36 cellular contexts compared by ENCODE assay signal in the genomic region with DNA sequence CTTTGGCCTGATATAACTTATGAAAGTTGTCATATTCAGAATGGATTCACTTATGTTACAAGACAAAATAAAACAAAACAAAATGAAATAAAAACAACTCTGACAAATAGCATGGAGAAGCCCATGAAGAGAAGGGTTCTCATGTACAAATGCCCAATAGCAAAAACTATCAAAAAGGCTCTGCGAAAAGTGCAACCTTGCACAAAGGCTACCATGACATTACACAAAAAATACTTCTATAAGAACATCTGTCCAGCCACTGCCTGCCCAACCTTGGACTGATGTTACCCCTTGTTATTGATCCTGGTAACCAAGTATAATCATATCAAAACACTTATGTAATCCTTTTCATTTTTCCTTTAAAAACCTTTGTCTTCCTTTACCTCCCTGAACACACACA.
DNase-seq lines count a peak whose midpoint lies in the region; ATAC-seq, FAIRE-seq and TF ChIP-seq lines count a peak whose summit lies in the region.
"Had no signal": no experiment of that assay in that cellular context is flagged by ENCODE, and none has a peak within 500 bp of the region (broad histone marks: within the 10 kb centered on the region; RNA-seq: fewer than 3 reads in every experiment).

No MANE protein-coding gene starts in this region.

- dilution Hi-C loops in IMR-90 (cut with HindIII; ENCODE audit: low sequenced_read_pairs, unreplicated experiment) = no loop called here

- H3K27me3 ChIP-seq in HepG2 (ENCODE audit: control insufficient read depth in 1 of 2, insufficient read depth in 2 of 2, low read length in 2 of 2) = no peaks in the 10 kb centered on the region
- no peaks in the 10 kb centered on the region for H3K27me3 ChIP-seq in right lobe of liver
- H3K27me3 ChIP-seq in IMR-90 (ENCODE audit: control insufficient read depth, insufficient read depth, low read length) = 0 out of 2 replicates have a peak, but pooled peaks cover 1% of the 10 kb centered on the region
- no peaks in the 10 kb centered on the region for H3K27me3 ChIP-seq in K562 (ENCODE audit: control insufficient read depth in 2 of 2, insufficient read depth in 2 of 2, low read length in 2 of 2)
- H3K27me3 ChIP-seq: BLaER1; BLaER1 treated with 17β-estradiol and CSF1 and Interleukin-3, amounts not matched to agents 10 nM and 100 nM had no signal

- no peaks in the 10 kb centered on the region for H3K36me3 Mint-ChIP-seq in activated CD4-positive, alpha-beta T cell treated with anti-CD3 and anti-CD28 coated beads, Interleukin-2, amount 10 ng/mL, durations not matched to agents 24 days and 14 days (ENCODE audit: low read depth)
- H3K36me3 Mint-ChIP-seq: CD14-positive monocyte; CD4-positive, alpha-beta memory T cell; CD4-positive, CD25-positive, alpha-beta regulatory T cell; CD8-positive, alpha-beta memory T cell; CD8-positive, alpha-beta T cell had no signal

- no peak overlapping the region for H2BK15ac ChIP-seq in IMR-90 (ENCODE audit: low read depth, low read length)

- no peak overlapping the region for H3K4ac ChIP-seq in IMR-90 (ENCODE audit: low read depth, low read length)

- H2AFZ ChIP-seq in HepG2 (ENCODE audit: low read length) (no peak overlapping the region), IMR-90 (replicated peaks; ENCODE audit: low read length, poor library complexity) (no peak overlapping the region), K562 (ENCODE audit: low read depth, low read length) (no peak overlapping the region)

- no peak overlapping the region for H3K4me3 ChIP-seq in HepG2 (replicated peaks in 1 of 3; ENCODE audit: insufficient read depth in 1 of 3, low read depth in 2 of 3, low read length in 3 of 3)
- no peak overlapping the region for H3K4me3 ChIP-seq in right lobe of liver
- H3K4me3 ChIP-seq in A549 = no peak overlapping the region
- H3K4me3 ChIP-seq in IMR-90 (ENCODE audit: insufficient read depth, low read depth, low read length) = no peak overlapping the region
- H3K4me3 ChIP-seq in K562 = no peak overlapping the region
- H3K4me3 ChIP-seq: BLaER1; BLaER1 treated with 17β-estradiol and CSF1 and Interleukin-3, amounts not matched to agents 10 nM and 100 nM had no signal

- intact Hi-C loops in HepG2 (cut with micrococcal nuclease; ENCODE audit: unreplicated experiment) = no loop called here
- intact Hi-C loops in right lobe of liver (cut with DNase I) = no loop called here
- intact Hi-C loops in IMR-90 (cut with micrococcal nuclease) = no loop called here
- intact Hi-C loops in K562 (cut with micrococcal nuclease) = no loop called here
- intact Hi-C loops in activated CD4-positive, alpha-beta T cell treated with anti-CD3 and anti-CD28 coated beads, Interleukin-2, amount 10 ng/mL, durations not matched to agents 24 days and 14 days (cut with micrococcal nuclease) = no loop called here

- no peaks in the 10 kb centered on the region for H4K20me1 ChIP-seq in HepG2 (ENCODE audit: insufficient read depth, low read length)
- no peaks in the 10 kb centered on the region for H4K20me1 ChIP-seq in IMR-90 (ENCODE audit: insufficient read depth, low read length)
- H4K20me1 ChIP-seq in K562 (replicated peaks; ENCODE audit: control insufficient read depth, insufficient read depth, low read length) = no peaks in the 10 kb centered on the region
- H4K20me1 ChIP-seq: BLaER1; BLaER1 treated with 17β-estradiol and CSF1 and Interleukin-3, amounts not matched to agents 10 nM and 100 nM had no signal

- H3K79me2 ChIP-seq in HepG2 (ENCODE audit: insufficient read depth, low read length) (no peaks in the 10 kb centered on the region), K562 (ENCODE audit: control insufficient read depth, insufficient read depth, low read length) (no peaks in the 10 kb centered on the region)

- H3K9me3 ChIP-seq in HepG2 (ENCODE audit: low read length) = no peaks in the 10 kb centered on the region
- no peaks in the 10 kb centered on the region for H3K9me3 ChIP-seq in right lobe of liver
- no peaks in the 10 kb centered on the region for H3K9me3 ChIP-seq in A549
- H3K9me3 ChIP-seq in IMR-90 (ENCODE audit: control insufficient read depth, insufficient read depth, low read length) = no peaks in the 10 kb centered on the region
- no peaks in the 10 kb centered on the region for H3K9me3 ChIP-seq in K562 (replicated peaks; ENCODE audit: control insufficient read depth, insufficient read depth, low read depth, low read length)
- H3K9me3 ChIP-seq: BE2C; BLaER1; BLaER1 treated with 17β-estradiol and CSF1 and Interleukin-3, amounts not matched to agents 10 nM and 100 nM; Caco-2 had no signal

- H3K27ac ChIP-seq in HepG2 (ENCODE audit: extremely low read length, insufficient read depth, low read length) = no peak overlapping the region
- no peak overlapping the region for H3K27ac ChIP-seq in right lobe of liver
- no peak overlapping the region for H3K27ac ChIP-seq in A549
- no peak overlapping the region for H3K27ac ChIP-seq in IMR-90 (ENCODE audit: insufficient read depth, low read length)
- H3K27ac ChIP-seq in K562 (ENCODE audit: extremely low read depth, low read depth, low read length) = no peak overlapping the region
- H3K27ac ChIP-seq: 22Rv1; BLaER1; BLaER1 treated with 17β-estradiol and CSF1 and Interleukin-3, amounts not matched to agents 10 nM and 100 nM; C4-2B had no signal

- no peak overlapping the region for H2BK20ac ChIP-seq in IMR-90 (ENCODE audit: low read depth, low read length)

- BruUV-seq in HepG2 (replicated peaks; lab: Mats Ljungman, UMichigan) = no TSS peak
- BruUV-seq in IMR-90 (replicated peaks; lab: Mats Ljungman, UMichigan) = no TSS peak
- no TSS peak for BruUV-seq in K562 (replicated peaks; lab: Mats Ljungman, UMichigan)

- TF ChIP-seq EP300 in HepG2 (IDR thresholded peaks at IDR 0.05; ENCODE audit: low read depth in 2 of 2, low read length in 2 of 2) = no peak
- no peak for TF ChIP-seq EP300 in HepG2 (CRISPR knock-in tag; IDR thresholded peaks at IDR 0.05; ENCODE audit: borderline replicate concordance)
- no peak for TF ChIP-seq EP300 in A549 (IDR thresholded peaks at IDR 0.05)
- TF ChIP-seq EP300 in K562 (IDR thresholded peaks at IDR 0.05; ENCODE audit: low read length) = no peak

- DNase-seq in HepG2 (ENCODE audit: low spot score) (no peak), right lobe of liver (no peak), A549 (ENCODE audit: low read depth in 1 of 2, low spot score in 1 of 2) (no peak), IMR-90 (no peak), K562 (ENCODE audit: extremely low read depth in 1 of 4, low spot score in 3 of 4) (no peak), NCI-H526 treated with DMSO at 0.1 percent for 48 hours (lab: John Stamatoyannopoulos, UW) (no peak)
- no peak for DNase-seq in activated CD4-positive, alpha-beta T cell treated with anti-CD3 and anti-CD28 coated beads, Interleukin-2, amount 50 U/mL, for 48 hours
- DNase-seq in activated CD4-positive, alpha-beta T cell treated with anti-CD3 and anti-CD28 coated beads, Interleukin-2, amount 10 ng/mL, durations not matched to agents 24 days and 14 days = no peak
- DNase-seq: 8988T; ACHN; AML-193; BE2C; C1 segment of cervical spinal cord; Caco-2; Calu3; CD4-positive, alpha-beta memory T cell; CD4-positive, alpha-beta T cell; CD4-positive, CD25-positive, alpha-beta regulatory T cell; CD8-positive, alpha-beta memory T cell; CD8-positive, alpha-beta T cell; COR-L47; DMS 273 treated with DMSO at 0.1 percent for 48 hours; DMS153; DMS53; DMS79; DMS79 treated with DMSO at 0.1 percent for 48 hours; DND-41; EL had no signal

- no peak overlapping the region for H2AK9ac ChIP-seq in IMR-90 (replicated peaks; ENCODE audit: low read depth, low read length, poor library complexity)

- WGBS in HepG2 (ENCODE audit: low lambda C conversion rate) = 55% methylated on average over 1 of the region's 1 CpG
- WGBS in right lobe of liver (ENCODE audit: insufficient coverage, low coverage, low lambda C conversion rate, missing lambda C conversion rate) = 73% methylated on average over 1 of the region's 1 CpG
- 76% methylated on average over 1 of the region's 1 CpG for WGBS in A549 (ENCODE audit: missing lambda C conversion rate)
- WGBS in IMR-90 (ENCODE audit: extremely low coverage in 2 of 2, insufficient read length in 1 of 2), 2 experiments = 83% methylated on average over 1 of the region's 1 CpG; no CpG with 5 or more reads in 1 of the 2 experiments
- 0% methylated on average over 1 of the region's 1 CpG for WGBS in K562 (ENCODE audit: insufficient coverage, low coverage, missing lambda C conversion rate)

- no peak overlapping the region for H3K18ac ChIP-seq in IMR-90 (ENCODE audit: low read depth, low read length)

- H3K14ac ChIP-seq in IMR-90 (replicated peaks; ENCODE audit: low read depth, low read length) = no peak overlapping the region

- no peak for TF ChIP-seq RAD21 in HepG2 (CRISPR knock-in tag; IDR thresholded peaks at IDR 0.05)
- TF ChIP-seq RAD21 in A549 (conservative IDR thresholded peaks at IDR 0.05 in 1 of 2, IDR thresholded peaks at IDR 0.05 in 1 of 2) = no peak
- no peak for TF ChIP-seq RAD21 in IMR-90 (IDR thresholded peaks at IDR 0.05; ENCODE audit: low read length)
- TF ChIP-seq RAD21 in K562 (CRISPR knock-in tag; conservative IDR thresholded peaks at IDR 0.05 in 1 of 2, IDR thresholded peaks at IDR 0.05 in 1 of 2) = no peak

- H4K8ac ChIP-seq in IMR-90 (ENCODE audit: low read depth in 2 of 2, low read length in 2 of 2) = no peak overlapping the region

- no peaks in the 10 kb centered on the region for H3K79me1 ChIP-seq in IMR-90 (ENCODE audit: low read depth in 1 of 2, low read length in 2 of 2)

- no peak overlapping the region for H2AK5ac ChIP-seq in IMR-90 (ENCODE audit: low read depth, low read length)

- TF ChIP-seq POLR2A in HepG2 (IDR thresholded peaks at IDR 0.05; ENCODE audit: insufficient read depth in 1 of 2, low read depth in 2 of 2, low read length in 2 of 2) = no peak
- TF ChIP-seq POLR2A in right lobe of liver (IDR thresholded peaks at IDR 0.05) = no peak
- no peak for TF ChIP-seq POLR2A in A549 (IDR thresholded peaks at IDR 0.05; ENCODE audit: low read length)
- TF ChIP-seq POLR2A in IMR-90 (IDR thresholded peaks at IDR 0.05; ENCODE audit: low read depth, low read length) = no peak
- no peak for TF ChIP-seq POLR2A in K562 (conservative IDR thresholded peaks at IDR 0.05)

- H3K23ac ChIP-seq in IMR-90 (ENCODE audit: low read depth, low read length) = no peak overlapping the region

- H3K4me1 Mint-ChIP-seq in activated CD4-positive, alpha-beta T cell treated with anti-CD3 and anti-CD28 coated beads, Interleukin-2, amount 10 ng/mL, durations not matched to agents 24 days and 14 days = no peaks in the 10 kb centered on the region
- H3K4me1 Mint-ChIP-seq: B cell; CD14-positive monocyte; CD4-positive, alpha-beta memory T cell; CD4-positive, CD25-positive, alpha-beta regulatory T cell; CD8-positive, alpha-beta memory T cell had no signal

- CTCF ChIA-PET in HepG2 (lab: Yijun Ruan, JAX; ENCODE audit: low intra/inter-chr PET ratio, low total read pairs) = no interaction called here
- CTCF ChIA-PET in A549 (lab: Yijun Ruan, JAX) = no interaction called here
- CTCF ChIA-PET in IMR-90 (lab: Yijun Ruan, JAX) = no interaction called here
- CTCF ChIA-PET in K562 (lab: Yijun Ruan, JAX; ENCODE audit: low intra/inter-chr PET ratio) = no interaction called here

- H3K27ac Mint-ChIP-seq in activated CD4-positive, alpha-beta T cell treated with anti-CD3 and anti-CD28 coated beads, Interleukin-2, amount 10 ng/mL, durations not matched to agents 24 days and 14 days = no peak overlapping the region
- H3K27ac Mint-ChIP-seq: B cell; CD14-positive monocyte; CD4-positive, alpha-beta memory T cell; CD4-positive, alpha-beta T cell; CD4-positive, CD25-positive, alpha-beta regulatory T cell; CD8-positive, alpha-beta memory T cell; CD8-positive, alpha-beta T cell had no signal

- H3K9me1 ChIP-seq in IMR-90 (ENCODE audit: insufficient read depth, low read length) = no peaks in the 10 kb centered on the region
- no peaks in the 10 kb centered on the region for H3K9me1 ChIP-seq in K562 (ENCODE audit: control insufficient read depth, insufficient read depth, low read length)

- H3K9ac ChIP-seq in HepG2 (ENCODE audit: insufficient read depth, low read depth, low read length) (no peak overlapping the region), IMR-90 (ENCODE audit: low read depth, low read length) (no peak overlapping the region), K562 (ENCODE audit: insufficient read depth in 1 of 2, low read depth in 2 of 2, low read length in 2 of 2) (no peak overlapping the region)
- H3K9ac ChIP-seq: BLaER1; BLaER1 treated with 17β-estradiol and CSF1 and Interleukin-3, amounts not matched to agents 10 nM and 100 nM had no signal

- in situ Hi-C loops in HepG2 (cut with HindIII; ENCODE audit: extremely low pct_ligation_motif_present, low pct_unique_long_range_greater_than_20kb) = no loop called here
- in situ Hi-C loops in IMR-90 (cut with MboI; ENCODE audit: low sequenced_read_pairs) = no loop called here
- in situ Hi-C loops in K562 (cut with MboI) = no loop called here

- H3K9me3 Mint-ChIP-seq in activated CD4-positive, alpha-beta T cell treated with anti-CD3 and anti-CD28 coated beads, Interleukin-2, amount 10 ng/mL, durations not matched to agents 24 days and 14 days = no peaks in the 10 kb centered on the region
- H3K9me3 Mint-ChIP-seq: CD4-positive, alpha-beta T cell; CD8-positive, alpha-beta T cell had no signal

- TF ChIP-seq CTCF in HepG2 (CRISPR knock-in tag; IDR thresholded peaks at IDR 0.05) = no peak
- TF ChIP-seq CTCF in right lobe of liver (IDR thresholded peaks at IDR 0.05) = no peak
- TF ChIP-seq CTCF in A549 (IDR thresholded peaks at IDR 0.05) = no peak
- TF ChIP-seq CTCF in IMR-90 (conservative IDR thresholded peaks at IDR 0.05; ENCODE audit: low read depth, low read length) = no peak
- no peak for TF ChIP-seq CTCF in K562 (IDR thresholded peaks at IDR 0.05 in 2 of 3, conservative IDR thresholded peaks at IDR 0.05 in 1 of 3; ENCODE audit: insufficient read depth in 2 of 3, low read depth in 1 of 3, low read length in 3 of 3)

- H3K4me1 ChIP-seq in HepG2 (ENCODE audit: insufficient read depth, low read length) (no peaks in the 10 kb centered on the region), right lobe of liver (no peaks in the 10 kb centered on the region), A549 (no peaks in the 10 kb centered on the region), IMR-90 (ENCODE audit: control insufficient read depth, insufficient read depth, low read length) (no peaks in the 10 kb centered on the region), K562 (replicated peaks in 1 of 2; ENCODE audit: control insufficient read depth in 2 of 2, insufficient read depth in 2 of 2, low read length in 2 of 2) (no peaks in the 10 kb centered on the region)
- H3K4me1 ChIP-seq: BE2C; BLaER1; BLaER1 treated with 17β-estradiol and CSF1 and Interleukin-3, amounts not matched to agents 10 nM and 100 nM; Caco-2 had no signal

- no peak overlapping the region for H4K91ac ChIP-seq in IMR-90 (ENCODE audit: insufficient read depth, low read depth, low read length)

- no peak overlapping the region for H3K4me2 ChIP-seq in HepG2 (ENCODE audit: low read depth, low read length)
- no peak overlapping the region for H3K4me2 ChIP-seq in A549
- no peak overlapping the region for H3K4me2 ChIP-seq in IMR-90 (ENCODE audit: low read depth, low read length)
- no peak overlapping the region for H3K4me2 ChIP-seq in K562 (ENCODE audit: insufficient read depth, low read length)
- H3K4me2 ChIP-seq: BLaER1; BLaER1 treated with 17β-estradiol and CSF1 and Interleukin-3, amounts not matched to agents 10 nM and 100 nM had no signal

- H3K27me3 Mint-ChIP-seq in activated CD4-positive, alpha-beta T cell treated with anti-CD3 and anti-CD28 coated beads, Interleukin-2, amount 10 ng/mL, durations not matched to agents 24 days and 14 days = no peaks in the 10 kb centered on the region

- POLR2A ChIA-PET in HepG2 (lab: Yijun Ruan, JAX) = no interaction called here
- POLR2A ChIA-PET in A549 (lab: Yijun Ruan, JAX) = no interaction called here
- POLR2A ChIA-PET in IMR-90 (lab: Charles Lee; ENCODE audit: unreplicated experiment) = no interaction called here
- POLR2A ChIA-PET in K562 (lab: Yijun Ruan, JAX) = no interaction called here

- no peak overlapping the region for H2BK120ac ChIP-seq in IMR-90 (ENCODE audit: low read depth, low read length)

- no peaks in the 10 kb centered on the region for H3K36me3 ChIP-seq in HepG2 (replicated peaks in 1 of 2; ENCODE audit: control insufficient read depth in 1 of 2, insufficient read depth in 2 of 2, low read length in 2 of 2)
- no peaks in the 10 kb centered on the region for H3K36me3 ChIP-seq in right lobe of liver
- no peaks in the 10 kb centered on the region for H3K36me3 ChIP-seq in IMR-90 (ENCODE audit: control insufficient read depth, insufficient read depth, low read length)
- no peaks in the 10 kb centered on the region for H3K36me3 ChIP-seq in K562 (ENCODE audit: control insufficient read depth, insufficient read depth, low read length)
- H3K36me3 ChIP-seq: BE2C; BLaER1; BLaER1 treated with 17β-estradiol and CSF1 and Interleukin-3, amounts not matched to agents 10 nM and 100 nM had no signal

- ATAC-seq in HepG2 (no peak), right lobe of liver (no peak), A549 (no peak), IMR-90 (ENCODE audit: low read depth) (no peak), K562 (no peak)
- ATAC-seq: CD8-positive, alpha-beta T cell had no signal

- no peak overlapping the region for H2BK5ac ChIP-seq in IMR-90 (ENCODE audit: low read depth, low read length, poor library complexity, severe bottlenecking)

- no peak for FAIRE-seq in HepG2 (lab: Jason Lieb, UNC)
- FAIRE-seq in A549 (lab: Jason Lieb, UNC) = no peak
- FAIRE-seq in K562 (lab: Jason Lieb, UNC) = no peak
- FAIRE-seq: A204.1, D721Med had no signal

- no peak overlapping the region for H4K5ac ChIP-seq in IMR-90 (ENCODE audit: low read depth, low read length)

- no peak overlapping the region for H3K4me3 Mint-ChIP-seq in activated CD4-positive, alpha-beta T cell treated with anti-CD3 and anti-CD28 coated beads, Interleukin-2, amount 10 ng/mL, durations not matched to agents 24 days and 14 days
- H3K4me3 Mint-ChIP-seq: B cell; CD14-positive monocyte; CD4-positive, alpha-beta memory T cell; CD4-positive, alpha-beta T cell; CD4-positive, CD25-positive, alpha-beta regulatory T cell; CD8-positive, alpha-beta memory T cell; CD8-positive, alpha-beta T cell had no signal

- no peak overlapping the region for H3K56ac ChIP-seq in IMR-90 (ENCODE audit: extremely low read depth, insufficient read depth, low read length)

Comparison
In these comparisons a context has a peak if more than half of its experiments do, and no peak if none do; other contexts are left out.
1. Of the 241 proteins assayed by ChIP-seq in both HepG2 and K562: peak only in HepG2: MAFF; only in K562: none; in both: none; in neither: 239; mixed calls (peak in some experiments, not most) for 1.